In the genomic region with DNA sequence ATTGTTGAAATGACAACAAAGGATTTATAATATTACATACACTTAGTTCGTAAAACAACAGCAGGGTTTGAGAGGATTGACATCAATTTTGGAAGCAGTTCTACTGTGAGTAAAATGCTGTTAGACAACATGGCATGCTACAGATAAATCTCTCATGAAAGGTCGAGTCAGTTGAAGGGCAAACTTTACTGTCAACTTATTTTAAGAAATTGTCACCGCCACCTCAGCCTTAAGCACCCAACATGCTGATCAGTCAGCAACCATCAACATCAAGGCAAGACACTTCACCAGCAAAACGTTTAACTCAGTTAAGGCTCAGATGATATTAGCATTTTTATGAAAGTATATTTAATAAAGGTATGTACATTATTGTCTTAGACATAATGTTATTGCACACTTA, we compare ENCODE assay signal across 29 cellular contexts. TPM values are rescaled to one million over a fixed set of nuclear protein-coding genes. Genes with fewer than 3 reads are reported as not detected.
"Had no signal": no experiment of that assay in that cellular context is flagged by ENCODE, and none has a peak within 500 bp of the region (broad histone marks: within the 10 kb centered on the region; RNA-seq: fewer than 3 reads in every experiment).

No MANE protein-coding gene starts in this region.

- H3K36me3 ChIP-seq: colonic mucosa, esophagus squamous epithelium, left ventricle myocardium inferior had no signal

- H3K4me1 ChIP-seq: colonic mucosa, esophagus squamous epithelium, gastrocnemius medialis had no signal

- H3K4me3 ChIP-seq: colonic mucosa, esophagus squamous epithelium, gastrocnemius medialis, heart right ventricle, left ventricle myocardium inferior, lower lobe of right lung, mucosa of descending colon had no signal

- H3K27me3 ChIP-seq: colonic mucosa, esophagus squamous epithelium, gastrocnemius medialis, heart right ventricle had no signal

- H3K9me3 ChIP-seq: colonic mucosa, esophagus squamous epithelium, gastrocnemius medialis, lower lobe of right lung, mucosa of descending colon had no signal

- H3K27ac ChIP-seq: colonic mucosa, epithelial cell of prostate, esophagus squamous epithelium, gastrocnemius medialis, heart right ventricle, left ventricle myocardium inferior, lower lobe of right lung had no signal

- ATAC-seq: effector memory CD8-positive, alpha-beta T cell; esophagus mucosa; gastrocnemius medialis; left colon; left lobe of liver; lower lobe of right lung; mucosa of descending colon had no signal

- DNase-seq: colonic mucosa; cortex of kidney; effector CD8-positive, alpha-beta T cell; effector memory CD8-positive, alpha-beta T cell; endodermal cell; erythroblast; esophagus squamous epithelium; foreskin fibroblast; foreskin melanocyte; gastrocnemius medialis; glutamatergic neuron; head of caudate nucleus; heart right ventricle; hippocampal formation; left colon; left ventricle myocardium inferior; lower lobe of right lung; mesenchymal stem cell; mucosa of descending colon had no signal

RNA-seq across cellular contexts. Expression of gene RIPPLY2, which starts 37.4 kb away (rescaled TPM):
- total RNA-seq: chondrocyte, colonic mucosa, esophagus mucosa, gastrocnemius medialis, glomerular endothelial cell, heart right ventricle, kidney epithelial cell, left lobe of liver, left ventricle myocardium inferior, lower leg skin, lower lobe of right lung, mesenteric fat pad, mesothelial cell of epicardium, myocyte had no signal
